In genomic region chr3:170117134-170117533, GRCh38 we compare ENCODE assay signal across 9 cellular contexts.
DNase-seq lines count a peak whose midpoint lies in the region; ATAC-seq and TF ChIP-seq lines count a peak whose summit lies in the region.
"Had no signal": no experiment of that assay in that cellular context is flagged by ENCODE, and none has a peak within 500 bp of the region (broad histone marks: within the 10 kb centered on the region; RNA-seq: fewer than 3 reads in every experiment).

No MANE protein-coding gene starts in this region.

- H3K4me2 ChIP-seq in GM23338 (no peak overlapping the region), SK-N-SH (no peak overlapping the region)

- no peaks in the 10 kb centered on the region for H3K9me3 Mint-ChIP-seq in GM23338
- no peaks in the 10 kb centered on the region for H3K9me3 Mint-ChIP-seq in activated naive CD4-positive, alpha-beta T cell treated with anti-CD3 and anti-CD28 coated beads, Interleukin-2, amount 50 U/mL, for 72 hours
- H3K9me3 Mint-ChIP-seq: stimulated activated memory B cell treated with anti-CD40 and anti-IgM and Interleukin-4, amounts not matched to agents 10 μg/mL and 1 μg/mL and 100 μg/mL, for 72 hours had no signal

- no peaks in the 10 kb centered on the region for H3K4me1 Mint-ChIP-seq in GM23338
- H3K4me1 Mint-ChIP-seq: stimulated activated memory B cell treated with anti-CD40 and anti-IgM and Interleukin-4, amounts not matched to agents 10 μg/mL and 1 μg/mL and 100 μg/mL, for 72 hours had no signal

- DNase-seq in AG09309 (ENCODE audit: low read depth) (no peak), GM23338 (ENCODE audit: low spot score) (peak; percentile 34), SK-N-SH (peak; percentile 6), foreskin keratinocyte (peak in 1 of 2 donors; percentile 2), OCI-M2 (lab: John Stamatoyannopoulos, UW; ENCODE audit: unreplicated experiment) (no peak)
- no peak for DNase-seq in activated naive CD4-positive, alpha-beta T cell treated with anti-CD3 and anti-CD28 coated beads, Interleukin-2, amount 50 U/mL, for 72 hours (ENCODE audit: low spot score in 2 of 2)
- no peak for DNase-seq in stimulated activated naive CD4-positive, alpha-beta T cell (lab: John Stamatoyannopoulos, UW)

- H3F3A ChIP-seq in GM23338 (replicated peaks; ENCODE audit: low read depth) (no peaks in the 10 kb centered on the region), SK-N-SH (replicated peaks; ENCODE audit: insufficient read depth) (peaks cover 14% of the 10 kb centered on the region)

- CTCF ChIA-PET in SK-N-SH (lab: Yijun Ruan, JAX), result interaction anchor here (0.6 to 1.4 kb wide), 6 partner anchors 13 to 255 kb away, joined by 3 to 4 read pairs (median 3); no protein-coding TSS in a partner anchor

- POLR2A ChIA-PET in SK-N-SH (lab: Yijun Ruan, JAX), result no interaction called here

- H3K4me3 Mint-ChIP-seq in GM23338, result no peak overlapping the region
- H3K4me3 Mint-ChIP-seq: stimulated activated memory B cell treated with anti-CD40 and anti-IgM and Interleukin-4, amounts not matched to agents 10 μg/mL and 1 μg/mL and 100 μg/mL, for 72 hours had no signal

- H3K9me2 ChIP-seq in GM23338 (ENCODE audit: insufficient read depth), result no peaks in the 10 kb centered on the region
- H3K9me2 ChIP-seq in SK-N-SH, result no peaks in the 10 kb centered on the region

- peaks cover 3% of the 10 kb centered on the region for H3K27me3 Mint-ChIP-seq in GM23338 (ENCODE audit: insufficient read depth, low read depth, poor library complexity)
- H3K27me3 Mint-ChIP-seq: stimulated activated memory B cell treated with anti-CD40 and anti-IgM and Interleukin-4, amounts not matched to agents 10 μg/mL and 1 μg/mL and 100 μg/mL, for 72 hours had no signal

- H3K36me3 ChIP-seq in GM23338 (ENCODE audit: insufficient read depth) (peaks cover 20% of the 10 kb centered on the region), SK-N-SH (replicated peaks in 1 of 2; ENCODE audit: control insufficient read depth in 1 of 2, insufficient read depth in 2 of 2, low read length in 1 of 2) (peaks cover 46 to 84% of the 10 kb centered on the region in 2 experiments)

- TF ChIP-seq CTCF in AG09309 (IDR thresholded peaks at IDR 0.05; ENCODE audit: control insufficient read depth, insufficient read depth, low read depth, low read length, missing control alignments) (peak; percentile 30), GM23338 (conservative IDR thresholded peaks at IDR 0.05; ENCODE audit: low read depth in 2 of 2) (peak; percentile 5 to 39; a peak in 2 of 4 replicates), SK-N-SH (IDR thresholded peaks at IDR 0.05) (peak; percentile 38), foreskin keratinocyte (conservative IDR thresholded peaks at IDR 0.05) (peak; percentile 39)

- no peaks in the 10 kb centered on the region for H3K9me3 ChIP-seq in SK-N-SH

- H3K9ac ChIP-seq in SK-N-SH, result no peak overlapping the region

- ATAC-seq in GM23338 (peak; percentile 73), foreskin keratinocyte (peak; percentile 77), HG03175 (IDR thresholded peaks at IDR 0.05; ENCODE audit: unreplicated experiment) (no peak)
- no peak for ATAC-seq in activated naive CD4-positive, alpha-beta T cell treated with anti-CD3 and anti-CD28 coated beads, Interleukin-2, amount 50 U/mL, for 72 hours
- ATAC-seq: stimulated activated memory B cell treated with anti-CD40 and anti-IgM and Interleukin-4, amounts not matched to agents 10 μg/mL and 1 μg/mL and 100 μg/mL, for 72 hours had no signal

- H3K4me3 ChIP-seq in AG09309 (ENCODE audit: control insufficient read depth, low read depth, low read length) (no peak overlapping the region), GM23338 (no peak overlapping the region), SK-N-SH (ENCODE audit: low read depth in 2 of 2, low read length in 1 of 2) (no peak overlapping the region)

- H3K27me3 ChIP-seq in GM23338 (ENCODE audit: insufficient read depth) (no peaks in the 10 kb centered on the region), SK-N-SH (ENCODE audit: insufficient read depth) (no peaks in the 10 kb centered on the region), foreskin keratinocyte (no peaks in the 10 kb centered on the region)

- peaks cover 41% of the 10 kb centered on the region; the same call in 2 of the 3 replicates for H3K36me3 Mint-ChIP-seq in GM23338 (ENCODE audit: low read depth)
- peaks cover 5 to 7% of the 10 kb centered on the region in 2 donors for H3K36me3 Mint-ChIP-seq in activated naive CD4-positive, alpha-beta T cell treated with anti-CD3 and anti-CD28 coated beads, Interleukin-2, amount 50 U/mL, for 72 hours

- no peaks in the 10 kb centered on the region for H3K4me1 ChIP-seq in GM23338 (ENCODE audit: insufficient read depth)
- H3K4me1 ChIP-seq in SK-N-SH (ENCODE audit: control insufficient read depth in 1 of 2, insufficient read depth in 2 of 2, low read depth in 1 of 2, low read length in 1 of 2), result no peaks in the 10 kb centered on the region
- no peaks in the 10 kb centered on the region for H3K4me1 ChIP-seq in foreskin keratinocyte

- no peak overlapping the region for H2AFZ ChIP-seq in GM23338
- no peak overlapping the region for H2AFZ ChIP-seq in SK-N-SH (ENCODE audit: low read depth)

- H3K27ac Mint-ChIP-seq in GM23338, result no peak overlapping the region
- no peak overlapping the region for H3K27ac Mint-ChIP-seq in activated naive CD4-positive, alpha-beta T cell treated with anti-CD3 and anti-CD28 coated beads, Interleukin-2, amount 50 U/mL, for 72 hours
- H3K27ac Mint-ChIP-seq: stimulated activated memory B cell treated with anti-CD40 and anti-IgM and Interleukin-4, amounts not matched to agents 10 μg/mL and 1 μg/mL and 100 μg/mL, for 72 hours had no signal

- H3K79me2 ChIP-seq in GM23338 (replicated peaks; ENCODE audit: insufficient read depth) (no peaks in the 10 kb centered on the region), SK-N-SH (ENCODE audit: insufficient read depth) (no peaks in the 10 kb centered on the region; the same call in 1 of the 2 replicates)

- no peak overlapping the region for H3K27ac ChIP-seq in GM23338 (ENCODE audit: low read depth)
- no peak overlapping the region for H3K27ac ChIP-seq in SK-N-SH (ENCODE audit: low read depth in 2 of 2, low read length in 1 of 2)
- no peak overlapping the region for H3K27ac ChIP-seq in foreskin keratinocyte

- no peak for TF ChIP-seq RAD21 in SK-N-SH (IDR thresholded peaks at IDR 0.05; ENCODE audit: low read length)

- H4K20me1 ChIP-seq in GM23338 (replicated peaks; ENCODE audit: insufficient read depth), result 0 out of 2 replicates have a peak, but pooled peaks cover 3% of the 10 kb centered on the region
- no peaks in the 10 kb centered on the region for H4K20me1 ChIP-seq in SK-N-SH (ENCODE audit: insufficient read depth)

- TF ChIP-seq EP300 in SK-N-SH (IDR thresholded peaks at IDR 0.05; ENCODE audit: borderline replicate concordance in 1 of 2, low read depth in 1 of 2, low read length in 1 of 2), result no peak

TF ChIP-seq in GM23338, 12 proteins besides CTCF, POLR2A, EP300 and RAD21 (continues in another document):
- TF ChIP-seq, protein P1, sequence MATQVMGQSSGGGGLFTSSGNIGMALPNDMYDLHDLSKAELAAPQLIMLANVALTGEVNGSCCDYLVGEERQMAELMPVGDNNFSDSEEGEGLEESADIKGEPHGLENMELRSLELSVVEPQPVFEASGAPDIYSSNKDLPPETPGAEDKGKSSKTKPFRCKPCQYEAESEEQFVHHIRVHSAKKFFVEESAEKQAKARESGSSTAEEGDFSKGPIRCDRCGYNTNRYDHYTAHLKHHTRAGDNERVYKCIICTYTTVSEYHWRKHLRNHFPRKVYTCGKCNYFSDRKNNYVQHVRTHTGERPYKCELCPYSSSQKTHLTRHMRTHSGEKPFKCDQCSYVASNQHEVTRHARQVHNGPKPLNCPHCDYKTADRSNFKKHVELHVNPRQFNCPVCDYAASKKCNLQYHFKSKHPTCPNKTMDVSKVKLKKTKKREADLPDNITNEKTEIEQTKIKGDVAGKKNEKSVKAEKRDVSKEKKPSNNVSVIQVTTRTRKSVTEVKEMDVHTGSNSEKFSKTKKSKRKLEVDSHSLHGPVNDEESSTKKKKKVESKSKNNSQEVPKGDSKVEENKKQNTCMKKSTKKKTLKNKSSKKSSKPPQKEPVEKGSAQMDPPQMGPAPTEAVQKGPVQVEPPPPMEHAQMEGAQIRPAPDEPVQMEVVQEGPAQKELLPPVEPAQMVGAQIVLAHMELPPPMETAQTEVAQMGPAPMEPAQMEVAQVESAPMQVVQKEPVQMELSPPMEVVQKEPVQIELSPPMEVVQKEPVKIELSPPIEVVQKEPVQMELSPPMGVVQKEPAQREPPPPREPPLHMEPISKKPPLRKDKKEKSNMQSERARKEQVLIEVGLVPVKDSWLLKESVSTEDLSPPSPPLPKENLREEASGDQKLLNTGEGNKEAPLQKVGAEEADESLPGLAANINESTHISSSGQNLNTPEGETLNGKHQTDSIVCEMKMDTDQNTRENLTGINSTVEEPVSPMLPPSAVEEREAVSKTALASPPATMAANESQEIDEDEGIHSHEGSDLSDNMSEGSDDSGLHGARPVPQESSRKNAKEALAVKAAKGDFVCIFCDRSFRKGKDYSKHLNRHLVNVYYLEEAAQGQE (IDR thresholded peaks at IDR 0.05; ENCODE audit: unreplicated experiment), result no peak
- no peak for TF ChIP-seq POLR2AphosphoS5 (IDR thresholded peaks at IDR 0.05; ENCODE audit: low read depth)

TF ChIP-seq in SK-N-SH, 30 proteins besides CTCF, POLR2A, EP300 and RAD21 (continues in another document):
- TF ChIP-seq RXRA (IDR thresholded peaks at IDR 0.05; ENCODE audit: borderline replicate concordance, low read depth) (no peak), GABPA (IDR thresholded peaks at IDR 0.05; ENCODE audit: low read depth) (no peak), ELF1 (IDR thresholded peaks at IDR 0.05) (no peak), FOSL2 (IDR thresholded peaks at IDR 0.05; ENCODE audit: borderline replicate concordance, low read depth) (no peak), SIN3A (IDR thresholded peaks at IDR 0.05; ENCODE audit: borderline replicate concordance, low read depth, low read length) (no peak), PBX3 (IDR thresholded peaks at IDR 0.05) (no peak), MEF2A (IDR thresholded peaks at IDR 0.05; ENCODE audit: borderline replicate concordance, low read depth) (no peak), NRF1 (IDR thresholded peaks at IDR 0.05; ENCODE audit: low read depth, low read length) (no peak), TAF1 (IDR thresholded peaks at IDR 0.05; ENCODE audit: borderline replicate concordance, low read depth, low read length) (no peak)

Comparison
In these comparisons a context has a peak if more than half of its experiments do, and no peak if none do; other contexts are left out.
1. DNase-seq: peak in GM23338 (single experiment) and SK-N-SH (single experiment); none in AG09309 (single experiment), OCI-M2 (single experiment), activated naive CD4-positive, alpha-beta T cell treated with anti-CD3 and anti-CD28 coated beads, Interleukin-2, amount 50 U/mL, for 72 hours (0 of 2) and stimulated activated naive CD4-positive, alpha-beta T cell (0 of 6).
2. ATAC-seq: peak in GM23338 (single experiment) and foreskin keratinocyte (single experiment); none in HG03175 (single experiment) and activated naive CD4-positive, alpha-beta T cell treated with anti-CD3 and anti-CD28 coated beads, Interleukin-2, amount 50 U/mL, for 72 hours (0 of 2).
3. Peak in every context shown above with its lines, with median percentiles within 50 percentile points of each other: CTCF ChIP-seq.